In genomic region chr22:30903876-30904460, GRCh38 we compare ENCODE assay signal across 30 cellular contexts.
"Had no signal": no experiment of that assay in that cellular context is flagged by ENCODE, and none has a peak within 500 bp of the region (broad histone marks: within the 10 kb centered on the region; RNA-seq: fewer than 3 reads in every experiment).

No MANE protein-coding gene starts in this region.

- DNase-seq: activated CD4-positive, alpha-beta memory T cell treated with anti-CD3 and anti-CD28 coated beads, Interleukin-2, amount 10 ng/mL, durations not matched to agents 7 days and 5 days; activated CD4-positive, alpha-beta T cell treated with anti-CD3 and anti-CD28 coated beads for 48 hours; activated effector memory CD4-positive, alpha-beta T cell treated with anti-CD3 and anti-CD28 coated beads, Interleukin-2, amount 50 U/mL, for 16 hours; activated naive CD4-positive, alpha-beta T cell treated with anti-CD3 and anti-CD28 coated beads, Interleukin-2, amount 10 ng/mL, durations not matched to agents 7 days and 5 days; activated naive CD8-positive, alpha-beta T cell treated with anti-CD3 and anti-CD28 coated beads, Interleukin-2, amount 10 ng/mL, durations not matched to agents 7 days and 5 days; caudate nucleus; colonic mucosa; effector CD8-positive, alpha-beta T cell; left ventricle myocardium inferior; nephron progenitor cell; ovary; retina; stimulated activated CD4-positive, alpha-beta T cell treated with anti-CD3 and anti-CD28 coated beads, Interleukin-1b, Interleukin-23, amount 100 ng/mL, for 48 hours; stimulated activated CD4-positive, alpha-beta T cell treated with anti-CD3 and anti-CD28 coated beads, Interleukin-4, amount 100 ng/mL, for 4 hours; stimulated activated CD8-positive, alpha-beta memory T cell treated with anti-CD3 and anti-CD28 coated beads, Interleukin-4, amount 100 ng/mL, for 48 hours; SW 1271; T-helper 9 cell had no signal

- H3K4me3 ChIP-seq: ascending aorta, colonic mucosa, left ventricle myocardium inferior, lung, mucosa of descending colon, ovary, prostate gland, smooth muscle cell, suprapubic skin, tibial artery had no signal

- H3K27ac Mint-ChIP-seq: activated CD4-positive, alpha-beta memory T cell treated with anti-CD3 and anti-CD28 coated beads, Interleukin-2, amount 10 ng/mL, durations not matched to agents 7 days and 5 days; activated naive CD4-positive, alpha-beta T cell treated with anti-CD3 and anti-CD28 coated beads, Interleukin-2, amount 10 ng/mL, durations not matched to agents 7 days and 5 days; activated naive CD8-positive, alpha-beta T cell treated with anti-CD3 and anti-CD28 coated beads, Interleukin-2, amount 10 ng/mL, durations not matched to agents 7 days and 5 days; nephron progenitor cell; T-helper 1 cell treated with Interleukin-12 subunit alpha and Interleukin-12 subunit beta and Interleukin-4 antibody, amounts not matched to agents 30 μg/mL and 1 μg/mL, for 36 hours had no signal

- H3K4me1 ChIP-seq: ascending aorta, colonic mucosa, left ventricle myocardium inferior, prostate gland, suprapubic skin, tibial artery had no signal

- H3K9me3 ChIP-seq: colonic mucosa, neutrophil, ovary, prostate gland had no signal

- H3K9me3 Mint-ChIP-seq: activated CD4-positive, alpha-beta memory T cell treated with anti-CD3 and anti-CD28 coated beads, Interleukin-2, amount 10 ng/mL, durations not matched to agents 7 days and 5 days; activated naive CD8-positive, alpha-beta T cell treated with anti-CD3 and anti-CD28 coated beads, Interleukin-2, amount 10 ng/mL, durations not matched to agents 7 days and 5 days; stimulated activated memory B cell treated with anti-CD40 and anti-IgM and Interleukin-4, amounts not matched to agents 10 μg/mL and 1 μg/mL and 100 μg/mL, for 72 hours; T-helper 1 cell treated with Interleukin-12 subunit alpha and Interleukin-12 subunit beta and Interleukin-4 antibody, amounts not matched to agents 30 μg/mL and 1 μg/mL, for 36 hours had no signal

- H3K36me3 ChIP-seq: colonic mucosa, neutrophil, ovary, prostate gland had no signal

- H3K4me2 ChIP-seq: smooth muscle cell had no signal

- H3K4me3 Mint-ChIP-seq: activated CD4-positive, alpha-beta memory T cell treated with anti-CD3 and anti-CD28 coated beads, Interleukin-2, amount 10 ng/mL, durations not matched to agents 7 days and 5 days; activated naive CD4-positive, alpha-beta T cell treated with anti-CD3 and anti-CD28 coated beads, Interleukin-2, amount 10 ng/mL, durations not matched to agents 7 days and 5 days; activated naive CD8-positive, alpha-beta T cell treated with anti-CD3 and anti-CD28 coated beads, Interleukin-2, amount 10 ng/mL, durations not matched to agents 7 days and 5 days; brain; nephron progenitor cell; stimulated activated memory B cell treated with anti-CD40 and anti-IgM and Interleukin-4, amounts not matched to agents 10 μg/mL and 1 μg/mL and 100 μg/mL, for 72 hours; T-helper 1 cell treated with Interleukin-12 subunit alpha and Interleukin-12 subunit beta and Interleukin-4 antibody, amounts not matched to agents 30 μg/mL and 1 μg/mL, for 36 hours had no signal

- H3K27me3 Mint-ChIP-seq: activated CD4-positive, alpha-beta memory T cell treated with anti-CD3 and anti-CD28 coated beads, Interleukin-2, amount 10 ng/mL, durations not matched to agents 7 days and 5 days; activated naive CD4-positive, alpha-beta T cell treated with anti-CD3 and anti-CD28 coated beads, Interleukin-2, amount 10 ng/mL, durations not matched to agents 7 days and 5 days; activated naive CD8-positive, alpha-beta T cell treated with anti-CD3 and anti-CD28 coated beads, Interleukin-2, amount 10 ng/mL, durations not matched to agents 7 days and 5 days; brain; stimulated activated memory B cell treated with anti-CD40 and anti-IgM and Interleukin-4, amounts not matched to agents 10 μg/mL and 1 μg/mL and 100 μg/mL, for 72 hours had no signal

- H3K27ac ChIP-seq: ascending aorta, colonic mucosa, epithelial cell of prostate, left ventricle myocardium inferior, neutrophil, ovary, prostate gland, suprapubic skin, tibial artery, VCaP had no signal

- H3K27me3 ChIP-seq: ascending aorta, colonic mucosa, neutrophil, ovary, suprapubic skin, tibial artery had no signal

- H3K4me1 Mint-ChIP-seq: activated CD4-positive, alpha-beta memory T cell treated with anti-CD3 and anti-CD28 coated beads, Interleukin-2, amount 10 ng/mL, durations not matched to agents 7 days and 5 days; brain; nephron progenitor cell had no signal
